ENCODE assay signal across 8 cellular contexts in genomic region chr19:17327654-17328516, GRCh38. TPM values are rescaled to one million over a fixed set of nuclear protein-coding genes. Genes with fewer than 3 reads are reported as not detected.
DNase-seq lines count a peak whose midpoint lies in the region; ATAC-seq and TF ChIP-seq lines count a peak whose summit lies in the region.

No MANE protein-coding gene starts in this region.

- peaks cover 12% of the 10 kb centered on the region for H3K4me1 ChIP-seq in hepatocyte (ENCODE audit: insufficient read depth)

- ATAC-seq in CD4-positive, alpha-beta T cell (ENCODE audit: poor library complexity): peak; percentile 73
- ATAC-seq in GM18868 (IDR thresholded peaks at IDR 0.05; ENCODE audit: unreplicated experiment): no peak

- H3K36me3 ChIP-seq in hepatocyte (replicated peaks; ENCODE audit: insufficient read depth, low read depth): no peaks in the 10 kb centered on the region

- H3K36me3 Mint-ChIP-seq in CD4-positive, alpha-beta T cell (ENCODE audit: low read depth): no peaks in the 10 kb centered on the region

- H3K27ac ChIP-seq in CD4-positive, alpha-beta T cell (ENCODE audit: low read depth, low read length): peak overlapping the region; percentile 59
- H3K27ac ChIP-seq in hepatocyte: peak overlapping the region; percentile 85

- 16% methylated on average over 47 of the region's 64 CpGs for WGBS in hepatocyte (ENCODE audit: low lambda C conversion rate, missing lambda C conversion rate)

- H3K4me2 ChIP-seq in hepatocyte: peak overlapping the region; percentile 94

- H3K9me3 Mint-ChIP-seq in CD4-positive, alpha-beta T cell: no peaks in the 10 kb centered on the region

- H3K27ac Mint-ChIP-seq in CD4-positive, alpha-beta T cell: peak overlapping the region; percentile 51

- peak overlapping the region; percentile 85 for H3K4me3 Mint-ChIP-seq in CD4-positive, alpha-beta T cell

- POLR2A ChIA-PET in CD4-positive, alpha-beta T cell (lab: Charles Lee): interaction anchor here (1.2 to 3.5 kb wide), 4 partner anchors 9 to 35 kb away, joined by 3 to 29 read pairs (median 7); partner anchors contain the start of genes DDA1 and MRPL34

- no peaks in the 10 kb centered on the region for H3K27me3 Mint-ChIP-seq in CD4-positive, alpha-beta T cell

- H4K20me1 ChIP-seq in hepatocyte (ENCODE audit: insufficient read depth, poor library complexity, severe bottlenecking): no peaks in the 10 kb centered on the region

- H3K79me2 ChIP-seq in hepatocyte: no peaks in the 10 kb centered on the region

- no peaks in the 10 kb centered on the region for H3K27me3 ChIP-seq in CD4-positive, alpha-beta T cell (ENCODE audit: control insufficient read depth, insufficient read depth, low read length)
- H3K27me3 ChIP-seq in hepatocyte: no peaks in the 10 kb centered on the region

- H2AFZ ChIP-seq in hepatocyte: peak overlapping the region; percentile 90

- DNase-seq in CD4-positive, alpha-beta T cell: peak in 9 of 10 experiments; percentile 40 to 62 (median 48)
- peak; percentile 57 to 85 for DNase-seq in NCI-H526 (lab: John Stamatoyannopoulos, UW)
- peak; percentile 47 for DNase-seq in activated naive CD4-positive, alpha-beta T cell treated with Interleukin-2 at 50 U/mL for 16 hours
- DNase-seq in hepatocyte (ENCODE audit: low spot score): peak; percentile 89
- DNase-seq in stimulated activated CD4-positive, alpha-beta T cell treated with anti-CD3 and anti-CD28 coated beads, Interleukin-12 subunit alpha, Interleukin-12 subunit beta, amount 100 ng/mL, for 4 hours: peak; percentile 66
- DNase-seq in hippocampal formation (lab: John Stamatoyannopoulos, UW): no peak
- DNase-seq in NCI-H187 treated with DMSO at 0.1 percent for 48 hours (lab: John Stamatoyannopoulos, UW): no peak

- intact Hi-C loops in CD4-positive, alpha-beta T cell (cut with DNase I, micrococcal nuclease): no loop called here

- H3K4me1 Mint-ChIP-seq in CD4-positive, alpha-beta T cell (ENCODE audit: low read depth): peaks cover 13% of the 10 kb centered on the region

- no peak for TF ChIP-seq CTCF in CD4-positive, alpha-beta T cell (IDR thresholded peaks at IDR 0.05)
- TF ChIP-seq CTCF in hepatocyte (IDR thresholded peaks at IDR 0.05; ENCODE audit: poor library complexity): peak; percentile 47

- no peaks in the 10 kb centered on the region for H3K9me2 ChIP-seq in hepatocyte (replicated peaks; ENCODE audit: insufficient read depth)

- H3K4me3 ChIP-seq in hepatocyte: no peak overlapping the region

- CTCF ChIA-PET in CD4-positive, alpha-beta T cell (lab: Charles Lee): interaction anchor here (0.6 to 3.5 kb wide), 3 partner anchors 11 to 81 kb away, joined by 3 to 13 read pairs (median 3); partner anchors contain the start of gene MRPL34

- H3K9me3 ChIP-seq in CD4-positive, alpha-beta T cell (ENCODE audit: control insufficient read depth, low read length): no peaks in the 10 kb centered on the region
- no peaks in the 10 kb centered on the region for H3K9me3 ChIP-seq in hepatocyte (ENCODE audit: low read depth)

RNA-seq across cellular contexts. Expression of gene ANO8, which starts 6.8 kb away (rescaled TPM):
- total RNA-seq in CD4-positive, alpha-beta T cell: 10 to 100 TPM; 15.3 TPM
- 4.6 and 7.3 TPM in 2 replicates for total RNA-seq in hepatocyte
- polyA plus RNA-seq in hepatocyte: 1.1 and 1.9 TPM in 2 replicates

RNA-seq across cellular contexts. Expression of gene GTPBP3, which starts 9.5 kb away (rescaled TPM):
- 10 to 100 TPM; 21.2 to 24.0 TPM for total RNA-seq in CD4-positive, alpha-beta T cell
- total RNA-seq in hepatocyte: 18.1 and 20.9 TPM in 2 replicates
- 13.2 and 18.1 TPM in 2 replicates for polyA plus RNA-seq in hepatocyte

RNA-seq across cellular contexts. Expression of gene DDA1, which starts 18.5 kb away (rescaled TPM):
- 10 to 100 TPM; 41.4 to 43.4 TPM for total RNA-seq in CD4-positive, alpha-beta T cell
- total RNA-seq in hepatocyte: 29.4 and 43.1 TPM in 2 replicates
- polyA plus RNA-seq in hepatocyte: 59.4 and 60.0 TPM in 2 replicates

RNA-seq across cellular contexts. Expression of gene MRPL34, which starts 22.2 kb away (rescaled TPM):
- total RNA-seq in CD4-positive, alpha-beta T cell: 10 to 100 TPM; 28.4 to 28.7 TPM
- 47.7 and 61.1 TPM in 2 replicates for total RNA-seq in hepatocyte
- polyA plus RNA-seq in hepatocyte: 113 and 131 TPM in 2 replicates

RNA-seq across cellular contexts. Expression of gene ABHD8, which starts 24.7 kb away (rescaled TPM):
- 1 to 10 TPM; 4.4 to 4.6 TPM for total RNA-seq in CD4-positive, alpha-beta T cell
- 12.9 and 15.9 TPM in 2 replicates for total RNA-seq in hepatocyte
- 17.6 and 19.3 TPM in 2 replicates for polyA plus RNA-seq in hepatocyte

Comparison
In these comparisons a context has a peak if more than half of its experiments do, and no peak if none do; other contexts are left out.
1. DNase-seq: peak in CD4-positive, alpha-beta T cell (9 of 10), NCI-H526 (2 of 2), activated naive CD4-positive, alpha-beta T cell treated with Interleukin-2 at 50 U/mL for 16 hours (single experiment), hepatocyte (single experiment) and stimulated activated CD4-positive, alpha-beta T cell treated with anti-CD3 and anti-CD28 coated beads, Interleukin-12 subunit alpha, Interleukin-12 subunit beta, amount 100 ng/mL, for 4 hours (single experiment); none in hippocampal formation (0 of 2) and NCI-H187 treated with DMSO at 0.1 percent for 48 hours (single experiment).